ENCODE assay signal across 14 cellular contexts in the genomic region with DNA sequence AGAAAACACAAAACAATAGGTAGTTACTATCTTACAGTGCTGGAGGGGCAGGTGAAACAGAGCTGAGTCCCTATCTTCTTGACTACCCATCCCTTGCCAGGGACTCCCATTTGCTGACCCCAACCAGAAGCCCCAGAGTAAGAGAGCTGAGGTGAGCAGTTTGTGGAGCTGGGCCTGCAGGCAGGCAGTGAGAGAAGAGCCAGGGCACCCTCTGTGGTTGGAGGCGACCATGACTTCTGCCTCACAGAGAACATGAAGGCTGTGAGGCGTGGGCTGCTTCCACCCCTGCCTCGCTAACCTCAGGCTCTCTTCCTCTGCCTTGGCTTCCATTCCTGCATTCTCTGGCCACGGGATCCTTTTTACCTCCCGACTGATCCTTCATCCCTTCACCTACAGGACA. TPM values are rescaled to one million over a fixed set of nuclear protein-coding genes. Genes with fewer than 3 reads are reported as not detected.
"Had no signal": no experiment of that assay in that cellular context is flagged by ENCODE, and none has a peak within 500 bp of the region (broad histone marks: within the 10 kb centered on the region; RNA-seq: fewer than 3 reads in every experiment).

No MANE protein-coding gene starts in this region.

- H3K27ac ChIP-seq: breast epithelium, left ventricle myocardium inferior, tibial nerve had no signal

- H3K9me3 ChIP-seq: breast epithelium, pancreas had no signal

- DNase-seq: activated CD4-positive, alpha-beta T cell treated with anti-CD3 and anti-CD28 coated beads, Interleukin-2, amount 50 U/mL, for 4 hours; activated effector memory CD4-positive, alpha-beta T cell treated with anti-CD3 and anti-CD28 coated beads, Interleukin-2, amount 50 U/mL, for 16 hours; activated T-cell treated with anti-CD3 and anti-CD28 coated beads, Interleukin-2, amount 50 U/mL, for 24 hours; amniotic stem cell; foreskin melanocyte; left ventricle myocardium inferior; pancreas had no signal

- H3K36me3 ChIP-seq: breast epithelium, left ventricle myocardium inferior, pancreas, tibial nerve had no signal

- FAIRE-seq: endothelial cell of umbilical vein, islet of Langerhans, pancreas had no signal

- H3K27me3 ChIP-seq: breast epithelium, pancreas, tibial nerve had no signal

- H3K4me3 ChIP-seq: left ventricle myocardium inferior, pancreas, skin epidermis, tibial nerve had no signal

- ATAC-seq: activated naive CD4-positive, alpha-beta T cell treated with anti-CD3 and anti-CD28 coated beads, Interleukin-2, amount 50 U/mL, for 72 hours had no signal

RNA-seq across cellular contexts. Expression of a gene that starts 47.5 kb away (rescaled TPM):
- total RNA-seq: activated naive CD4-positive, alpha-beta T cell treated with anti-CD3 and anti-CD28 coated beads, Interleukin-2, amount 50 U/mL, for 72 hours; breast epithelium; endothelial cell of umbilical vein; left ventricle myocardium inferior; pancreas; tibial nerve had no signal
- polyA plus RNA-seq: endothelial cell of umbilical vein, neural cell, pancreas had no signal
